ENCODE assay signal across 1 cellular context in the genomic region with DNA sequence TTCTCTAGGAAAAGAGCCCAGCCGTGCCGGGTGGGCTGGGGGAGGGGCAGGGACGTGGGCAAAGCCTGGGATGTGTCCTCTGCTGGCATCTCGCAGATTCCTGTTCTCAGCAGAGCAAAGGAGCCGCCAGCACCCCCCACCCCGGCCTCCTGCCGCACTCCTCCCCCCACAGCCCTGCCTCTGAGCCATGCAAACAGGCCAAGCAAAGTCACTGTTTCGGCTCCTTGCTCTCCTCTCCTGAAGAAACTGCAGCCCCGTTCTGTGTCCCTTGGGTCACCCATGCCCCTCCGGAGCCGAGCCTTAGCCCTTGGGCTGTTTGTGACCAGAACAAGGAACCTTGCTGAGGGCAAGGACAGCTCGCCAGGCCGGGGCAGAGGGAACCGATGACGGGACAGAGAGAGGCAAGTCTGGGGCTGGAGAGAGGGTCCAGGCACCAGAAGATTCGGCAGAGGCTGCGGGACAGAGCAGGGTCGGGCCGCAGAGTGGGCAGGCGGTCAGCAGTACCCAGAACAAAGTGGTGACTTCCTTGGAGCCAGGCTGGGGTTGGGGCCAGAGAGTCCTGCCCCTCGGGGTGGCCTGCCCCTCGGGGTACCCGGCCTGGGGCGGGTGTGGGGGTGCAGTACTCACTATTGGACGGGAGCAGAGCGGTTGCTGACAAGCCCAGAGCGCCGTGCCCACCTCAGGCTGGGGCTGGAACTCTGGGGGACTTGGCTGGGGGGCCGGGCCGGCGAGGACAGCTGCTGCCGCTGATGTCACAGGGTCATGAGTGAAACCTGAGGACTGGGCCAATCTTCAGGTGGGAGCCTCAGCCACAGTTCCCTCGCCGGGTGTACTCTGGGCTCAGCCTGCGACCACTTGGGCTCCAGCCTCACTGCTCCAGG.
TF ChIP-seq lines count a peak whose summit lies in the region.

No MANE protein-coding gene starts in this region.

TF ChIP-seq in K562, 482 proteins besides CTCF, POLR2A, EP300 and RAD21:
- TF ChIP-seq, protein P1, sequence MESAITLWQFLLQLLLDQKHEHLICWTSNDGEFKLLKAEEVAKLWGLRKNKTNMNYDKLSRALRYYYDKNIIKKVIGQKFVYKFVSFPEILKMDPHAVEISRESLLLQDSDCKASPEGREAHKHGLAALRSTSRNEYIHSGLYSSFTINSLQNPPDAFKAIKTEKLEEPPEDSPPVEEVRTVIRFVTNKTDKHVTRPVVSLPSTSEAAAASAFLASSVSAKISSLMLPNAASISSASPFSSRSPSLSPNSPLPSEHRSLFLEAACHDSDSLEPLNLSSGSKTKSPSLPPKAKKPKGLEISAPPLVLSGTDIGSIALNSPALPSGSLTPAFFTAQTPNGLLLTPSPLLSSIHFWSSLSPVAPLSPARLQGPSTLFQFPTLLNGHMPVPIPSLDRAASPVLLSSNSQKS (CRISPR knock-in tag; IDR thresholded peaks at IDR 0.05) = no peak
- no peak for TF ChIP-seq STAT5B (CRISPR knock-in tag; IDR thresholded peaks at IDR 0.05)
- no peak for TF ChIP-seq SMARCE1 (IDR thresholded peaks at IDR 0.05)
- TF ChIP-seq, protein P2, sequence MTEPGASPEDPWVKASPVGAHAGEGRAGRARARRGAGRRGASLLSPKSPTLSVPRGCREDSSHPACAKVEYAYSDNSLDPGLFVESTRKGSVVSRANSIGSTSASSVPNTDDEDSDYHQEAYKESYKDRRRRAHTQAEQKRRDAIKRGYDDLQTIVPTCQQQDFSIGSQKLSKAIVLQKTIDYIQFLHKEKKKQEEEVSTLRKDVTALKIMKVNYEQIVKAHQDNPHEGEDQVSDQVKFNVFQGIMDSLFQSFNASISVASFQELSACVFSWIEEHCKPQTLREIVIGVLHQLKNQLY (CRISPR knock-in tag; conservative IDR thresholded peaks at IDR 0.05) = no peak
- no peak for TF ChIP-seq ZNF146 (CRISPR knock-in tag; IDR thresholded peaks at IDR 0.05; ENCODE audit: unreplicated experiment)
- no peak for TF ChIP-seq HDAC8 (tag; IDR thresholded peaks at IDR 0.05)
- no peak for TF ChIP-seq MAFG (tag; conservative IDR thresholded peaks at IDR 0.05)
- no peak for TF ChIP-seq ERF (CRISPR knock-in tag; IDR thresholded peaks at IDR 0.05)
- no peak for TF ChIP-seq GABPB1 (CRISPR knock-in tag; IDR thresholded peaks at IDR 0.05)
- TF ChIP-seq, protein P3, sequence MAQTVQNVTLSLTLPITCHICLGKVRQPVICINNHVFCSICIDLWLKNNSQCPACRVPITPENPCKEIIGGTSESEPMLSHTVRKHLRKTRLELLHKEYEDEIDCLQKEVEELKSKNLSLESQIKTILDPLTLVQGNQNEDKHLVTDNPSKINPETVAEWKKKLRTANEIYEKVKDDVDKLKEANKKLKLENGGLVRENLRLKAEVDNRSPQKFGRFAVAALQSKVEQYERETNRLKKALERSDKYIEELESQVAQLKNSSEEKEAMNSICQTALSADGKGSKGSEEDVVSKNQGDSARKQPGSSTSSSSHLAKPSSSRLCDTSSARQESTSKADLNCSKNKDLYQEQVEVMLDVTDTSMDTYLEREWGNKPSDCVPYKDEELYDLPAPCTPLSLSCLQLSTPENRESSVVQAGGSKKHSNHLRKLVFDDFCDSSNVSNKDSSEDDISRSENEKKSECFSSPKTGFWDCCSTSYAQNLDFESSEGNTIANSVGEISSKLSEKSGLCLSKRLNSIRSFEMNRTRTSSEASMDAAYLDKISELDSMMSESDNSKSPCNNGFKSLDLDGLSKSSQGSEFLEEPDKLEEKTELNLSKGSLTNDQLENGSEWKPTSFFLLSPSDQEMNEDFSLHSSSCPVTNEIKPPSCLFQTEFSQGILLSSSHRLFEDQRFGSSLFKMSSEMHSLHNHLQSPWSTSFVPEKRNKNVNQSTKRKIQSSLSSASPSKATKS (CRISPR knock-in tag; IDR thresholded peaks at IDR 0.05) = no peak
- TF ChIP-seq, protein P4, sequence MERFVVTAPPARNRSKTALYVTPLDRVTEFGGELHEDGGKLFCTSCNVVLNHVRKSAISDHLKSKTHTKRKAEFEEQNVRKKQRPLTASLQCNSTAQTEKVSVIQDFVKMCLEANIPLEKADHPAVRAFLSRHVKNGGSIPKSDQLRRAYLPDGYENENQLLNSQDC (CRISPR knock-in tag; IDR thresholded peaks at IDR 0.05) = no peak
- no peak for TF ChIP-seq ZNF316 (IDR thresholded peaks at IDR 0.05)
- TF ChIP-seq PML (IDR thresholded peaks at IDR 0.05; ENCODE audit: low read length) = no peak
- no peak for TF ChIP-seq HCFC1 (IDR thresholded peaks at IDR 0.05; ENCODE audit: low read depth, low read length)
- TF ChIP-seq PHF21A (IDR thresholded peaks at IDR 0.05; ENCODE audit: borderline replicate concordance, low read depth) = no peak
- TF ChIP-seq LARP7 (IDR thresholded peaks at IDR 0.05) = no peak
- TF ChIP-seq, protein P5, sequence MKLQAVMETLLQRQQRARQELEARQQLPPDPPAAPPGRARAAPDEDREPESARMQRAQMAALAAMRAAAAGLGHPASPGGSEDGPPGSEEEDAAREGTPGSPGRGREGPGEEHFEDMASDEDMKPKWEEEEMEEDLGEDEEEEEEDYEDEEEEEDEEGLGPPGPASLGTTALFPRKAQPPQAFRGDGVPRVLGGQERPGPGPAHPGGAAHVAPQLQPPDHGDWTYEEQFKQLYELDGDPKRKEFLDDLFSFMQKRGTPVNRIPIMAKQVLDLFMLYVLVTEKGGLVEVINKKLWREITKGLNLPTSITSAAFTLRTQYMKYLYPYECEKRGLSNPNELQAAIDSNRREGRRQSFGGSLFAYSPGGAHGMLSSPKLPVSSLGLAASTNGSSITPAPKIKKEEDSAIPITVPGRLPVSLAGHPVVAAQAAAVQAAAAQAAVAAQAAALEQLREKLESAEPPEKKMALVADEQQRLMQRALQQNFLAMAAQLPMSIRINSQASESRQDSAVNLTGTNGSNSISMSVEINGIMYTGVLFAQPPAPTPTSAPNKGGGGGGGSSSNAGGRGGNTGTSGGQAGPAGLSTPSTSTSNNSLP (IDR thresholded peaks at IDR 0.05; ENCODE audit: borderline replicate concordance, low read depth, low read length) = no peak
- no peak for TF ChIP-seq NRF1 (conservative IDR thresholded peaks at IDR 0.05 in 1 of 2, IDR thresholded peaks at IDR 0.05 in 1 of 2)
